In the genomic region with DNA sequence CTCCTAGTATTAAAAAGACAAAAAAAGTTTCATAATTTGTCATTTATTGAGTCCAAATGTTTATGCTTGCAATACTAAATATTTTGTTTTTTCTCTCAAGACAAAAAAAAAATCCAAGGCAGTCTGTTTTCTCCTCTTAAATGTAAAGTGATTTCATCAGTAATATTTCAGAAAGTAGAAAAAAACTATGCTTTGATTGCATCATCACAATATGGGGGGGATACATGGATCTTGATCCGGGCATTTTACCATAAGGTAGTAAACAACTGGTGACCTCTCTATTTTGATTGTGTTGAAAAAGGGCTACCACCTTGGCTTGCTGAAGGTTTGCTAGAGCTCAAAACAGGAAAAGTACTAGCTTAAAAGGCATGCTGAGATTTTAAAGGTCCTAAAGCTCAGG, we compare ENCODE assay signal across 2 cellular contexts.
TF ChIP-seq lines count a peak whose summit lies in the region.

No MANE protein-coding gene starts in this region.

TF ChIP-seq in IMR-90, 13 proteins besides CTCF, POLR2A, EP300 and RAD21:
- TF ChIP-seq, protein P1, sequence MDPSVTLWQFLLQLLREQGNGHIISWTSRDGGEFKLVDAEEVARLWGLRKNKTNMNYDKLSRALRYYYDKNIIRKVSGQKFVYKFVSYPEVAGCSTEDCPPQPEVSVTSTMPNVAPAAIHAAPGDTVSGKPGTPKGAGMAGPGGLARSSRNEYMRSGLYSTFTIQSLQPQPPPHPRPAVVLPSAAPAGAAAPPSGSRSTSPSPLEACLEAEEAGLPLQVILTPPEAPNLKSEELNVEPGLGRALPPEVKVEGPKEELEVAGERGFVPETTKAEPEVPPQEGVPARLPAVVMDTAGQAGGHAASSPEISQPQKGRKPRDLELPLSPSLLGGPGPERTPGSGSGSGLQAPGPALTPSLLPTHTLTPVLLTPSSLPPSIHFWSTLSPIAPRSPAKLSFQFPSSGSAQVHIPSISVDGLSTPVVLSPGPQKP (IDR thresholded peaks at IDR 0.05; ENCODE audit: borderline replicate concordance, low read depth, low read length) = no peak
- peak; percentile 75 for TF ChIP-seq CEBPB (IDR thresholded peaks at IDR 0.05; ENCODE audit: low read depth, low read length)
- TF ChIP-seq, protein P2, sequence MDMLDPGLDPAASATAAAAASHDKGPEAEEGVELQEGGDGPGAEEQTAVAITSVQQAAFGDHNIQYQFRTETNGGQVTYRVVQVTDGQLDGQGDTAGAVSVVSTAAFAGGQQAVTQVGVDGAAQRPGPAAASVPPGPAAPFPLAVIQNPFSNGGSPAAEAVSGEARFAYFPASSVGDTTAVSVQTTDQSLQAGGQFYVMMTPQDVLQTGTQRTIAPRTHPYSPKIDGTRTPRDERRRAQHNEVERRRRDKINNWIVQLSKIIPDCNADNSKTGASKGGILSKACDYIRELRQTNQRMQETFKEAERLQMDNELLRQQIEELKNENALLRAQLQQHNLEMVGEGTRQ (IDR thresholded peaks at IDR 0.05; ENCODE audit: low read depth, low read length) = no peak
- no peak for TF ChIP-seq MAFK (IDR thresholded peaks at IDR 0.05; ENCODE audit: low read depth, low read length)
- TF ChIP-seq SMC3 (IDR thresholded peaks at IDR 0.05; ENCODE audit: low read depth, low read length) = no peak
- TF ChIP-seq BHLHE40 (IDR thresholded peaks at IDR 0.05; ENCODE audit: low read depth, low read length) = no peak
- TF ChIP-seq MXI1 (IDR thresholded peaks at IDR 0.05; ENCODE audit: borderline replicate concordance, low read depth, low read length) = no peak
- no peak for TF ChIP-seq RFX5 (IDR thresholded peaks at IDR 0.05; ENCODE audit: low read depth, low read length)

TF ChIP-seq in K562, 482 proteins besides CTCF, POLR2A, EP300 and RAD21:
- TF ChIP-seq SMARCE1 (IDR thresholded peaks at IDR 0.05) = no peak
- no peak for TF ChIP-seq CEBPG (CRISPR knock-in tag; IDR thresholded peaks at IDR 0.05)
- TF ChIP-seq CEBPG (tag; conservative IDR thresholded peaks at IDR 0.05 in 1 of 2, IDR thresholded peaks at IDR 0.05 in 1 of 2) = peak; percentile 58 to 89
- TF ChIP-seq TGIF2 (CRISPR knock-in tag; IDR thresholded peaks at IDR 0.05) = no peak
- no peak for TF ChIP-seq CBX5 (IDR thresholded peaks at IDR 0.05; ENCODE audit: borderline replicate concordance, low read depth)
- no peak for TF ChIP-seq ZNF263 (CRISPR knock-in tag; IDR thresholded peaks at IDR 0.05; ENCODE audit: borderline replicate concordance)
- TF ChIP-seq NR2C2 (CRISPR knock-in tag; IDR thresholded peaks at IDR 0.05) = no peak
- no peak for TF ChIP-seq NR2C2 (tag; IDR thresholded peaks at IDR 0.05)
- TF ChIP-seq WHSC1 (IDR thresholded peaks at IDR 0.05; ENCODE audit: low read length) = no peak
- no peak for TF ChIP-seq ZNF239 (CRISPR knock-in tag; IDR thresholded peaks at IDR 0.05)
- peak; percentile 78 for TF ChIP-seq CEBPB (tag; IDR thresholded peaks at IDR 0.05)
- no peak for TF ChIP-seq SREBF1 (IDR thresholded peaks at IDR 0.05; ENCODE audit: borderline replicate concordance, low read depth, low read length)
- TF ChIP-seq, protein P3, sequence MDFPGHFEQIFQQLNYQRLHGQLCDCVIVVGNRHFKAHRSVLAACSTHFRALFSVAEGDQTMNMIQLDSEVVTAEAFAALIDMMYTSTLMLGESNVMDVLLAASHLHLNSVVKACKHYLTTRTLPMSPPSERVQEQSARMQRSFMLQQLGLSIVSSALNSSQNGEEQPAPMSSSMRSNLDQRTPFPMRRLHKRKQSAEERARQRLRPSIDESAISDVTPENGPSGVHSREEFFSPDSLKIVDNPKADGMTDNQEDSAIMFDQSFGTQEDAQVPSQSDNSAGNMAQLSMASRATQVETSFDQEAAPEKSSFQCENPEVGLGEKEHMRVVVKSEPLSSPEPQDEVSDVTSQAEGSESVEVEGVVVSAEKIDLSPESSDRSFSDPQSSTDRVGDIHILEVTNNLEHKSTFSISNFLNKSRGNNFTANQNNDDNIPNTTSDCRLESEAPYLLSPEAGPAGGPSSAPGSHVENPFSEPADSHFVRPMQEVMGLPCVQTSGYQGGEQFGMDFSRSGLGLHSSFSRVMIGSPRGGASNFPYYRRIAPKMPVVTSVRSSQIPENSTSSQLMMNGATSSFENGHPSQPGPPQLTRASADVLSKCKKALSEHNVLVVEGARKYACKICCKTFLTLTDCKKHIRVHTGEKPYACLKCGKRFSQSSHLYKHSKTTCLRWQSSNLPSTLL (IDR thresholded peaks at IDR 0.05) = no peak
- TF ChIP-seq, protein P4, sequence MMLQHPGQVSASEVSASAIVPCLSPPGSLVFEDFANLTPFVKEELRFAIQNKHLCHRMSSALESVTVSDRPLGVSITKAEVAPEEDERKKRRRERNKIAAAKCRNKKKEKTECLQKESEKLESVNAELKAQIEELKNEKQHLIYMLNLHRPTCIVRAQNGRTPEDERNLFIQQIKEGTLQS (IDR thresholded peaks at IDR 0.05) = peak; percentile 77
- TF ChIP-seq, protein P4 (CRISPR knock-in tag; conservative IDR thresholded peaks at IDR 0.05) = no peak
- TF ChIP-seq, protein P5, sequence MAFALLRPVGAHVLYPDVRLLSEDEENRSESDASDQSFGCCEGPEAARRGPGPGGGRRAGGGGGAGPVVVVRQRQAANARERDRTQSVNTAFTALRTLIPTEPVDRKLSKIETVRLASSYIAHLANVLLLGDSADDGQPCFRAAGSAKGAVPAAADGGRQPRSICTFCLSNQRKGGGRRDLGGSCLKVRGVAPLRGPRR (CRISPR knock-in tag; IDR thresholded peaks at IDR 0.05) = no peak
- TF ChIP-seq, protein P6, sequence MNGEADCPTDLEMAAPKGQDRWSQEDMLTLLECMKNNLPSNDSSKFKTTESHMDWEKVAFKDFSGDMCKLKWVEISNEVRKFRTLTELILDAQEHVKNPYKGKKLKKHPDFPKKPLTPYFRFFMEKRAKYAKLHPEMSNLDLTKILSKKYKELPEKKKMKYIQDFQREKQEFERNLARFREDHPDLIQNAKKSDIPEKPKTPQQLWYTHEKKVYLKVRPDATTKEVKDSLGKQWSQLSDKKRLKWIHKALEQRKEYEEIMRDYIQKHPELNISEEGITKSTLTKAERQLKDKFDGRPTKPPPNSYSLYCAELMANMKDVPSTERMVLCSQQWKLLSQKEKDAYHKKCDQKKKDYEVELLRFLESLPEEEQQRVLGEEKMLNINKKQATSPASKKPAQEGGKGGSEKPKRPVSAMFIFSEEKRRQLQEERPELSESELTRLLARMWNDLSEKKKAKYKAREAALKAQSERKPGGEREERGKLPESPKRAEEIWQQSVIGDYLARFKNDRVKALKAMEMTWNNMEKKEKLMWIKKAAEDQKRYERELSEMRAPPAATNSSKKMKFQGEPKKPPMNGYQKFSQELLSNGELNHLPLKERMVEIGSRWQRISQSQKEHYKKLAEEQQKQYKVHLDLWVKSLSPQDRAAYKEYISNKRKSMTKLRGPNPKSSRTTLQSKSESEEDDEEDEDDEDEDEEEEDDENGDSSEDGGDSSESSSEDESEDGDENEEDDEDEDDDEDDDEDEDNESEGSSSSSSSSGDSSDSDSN (IDR thresholded peaks at IDR 0.05; ENCODE audit: borderline replicate concordance in 1 of 2, low read depth in 2 of 2, low read length in 2 of 2) = no peak
TF ChIP-seq in K562: peak in this region for 3.
